ENCODE assay signal across 8 cellular contexts in genomic region chr21:32994305-32994704, GRCh38. TPM values are rescaled to one million over a fixed set of nuclear protein-coding genes. Genes with fewer than 3 reads are reported as not detected.
A peak's percentile ranks its signal among the peaks of the same experiment; 100 is the strongest.
DNase-seq lines count a peak whose midpoint lies in the region; ATAC-seq and TF ChIP-seq lines count a peak whose summit lies in the region.

No MANE protein-coding gene starts in this region.

- no peak for ATAC-seq in HG02885 (IDR thresholded peaks at IDR 0.05; ENCODE audit: poor library complexity, unreplicated experiment)

- DNase-seq in Daoy (ENCODE audit: low read depth), result peak; percentile 15
- peak; percentile 6 for DNase-seq in amniotic epithelial cell (ENCODE audit: low read depth)
- peak; percentile 38 to 56 for DNase-seq in lung microvascular endothelial cell (ENCODE audit: low read depth in 2 of 2)
- no peak for DNase-seq in activated CD4-positive, alpha-beta T cell treated with anti-CD3 and anti-CD28 coated beads for 1 hour
- no peak for DNase-seq in medulla oblongata (ENCODE audit: extremely low spot score)
- DNase-seq in effector CD8-positive, alpha-beta T cell (lab: John Stamatoyannopoulos, UW), result no peak

- TF ChIP-seq CTCF in LNCAP (IDR thresholded peaks at IDR 0.05), result peak; percentile 46; the same call in 1 of the 2 replicates

RNA-seq across cellular contexts. Expression of gene OLIG2, which starts 31.4 kb away (rescaled TPM):
- total RNA-seq in Daoy (2014; rRNA removed; shearing (Covaris generic)), result 1.3 and 3.1 TPM in 2 replicates
- total RNA-seq in lung microvascular endothelial cell, result not detected in 2 replicates

Comparison
In these comparisons a context has a peak if more than half of its experiments do, and no peak if none do; other contexts are left out.
1. DNase-seq: peak in Daoy (single experiment), amniotic epithelial cell (single experiment) and lung microvascular endothelial cell (2 of 2); none in activated CD4-positive, alpha-beta T cell treated with anti-CD3 and anti-CD28 coated beads for 1 hour (single experiment), medulla oblongata (single experiment) and effector CD8-positive, alpha-beta T cell (single experiment).